10 cellular contexts compared by ENCODE assay signal in the genomic region with DNA sequence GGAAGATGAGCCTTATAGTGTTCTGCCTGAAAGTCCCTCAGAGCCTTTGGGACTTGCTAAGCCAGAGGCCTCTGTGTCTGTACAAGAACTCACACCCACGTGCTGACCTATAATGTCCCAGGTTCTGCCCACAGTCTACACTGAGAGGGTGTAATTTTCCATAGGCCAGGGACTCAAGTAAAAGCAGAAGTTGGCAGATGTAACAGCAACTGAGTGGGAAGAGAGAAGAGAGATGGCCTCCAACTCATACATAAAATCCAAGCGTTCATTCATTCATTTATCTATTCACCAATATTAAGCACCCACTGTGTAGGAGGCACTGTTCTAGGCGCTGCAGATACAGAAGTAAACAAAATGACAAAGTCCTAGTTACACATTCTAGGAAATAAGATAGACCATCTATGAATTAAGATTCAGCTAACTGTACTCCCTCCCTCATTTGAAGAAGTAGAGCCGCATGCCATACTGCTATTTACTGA. TPM values are rescaled to one million over a fixed set of nuclear protein-coding genes. Genes with fewer than 3 reads are reported as not detected.
DNase-seq lines count a peak whose midpoint lies in the region; ATAC-seq and TF ChIP-seq lines count a peak whose summit lies in the region.
"Had no signal": no experiment of that assay in that cellular context is flagged by ENCODE, and none has a peak within 500 bp of the region (broad histone marks: within the 10 kb centered on the region; RNA-seq: fewer than 3 reads in every experiment).

No MANE protein-coding gene starts in this region.

- H3K36me3 Mint-ChIP-seq in activated CD8-positive, alpha-beta T cell treated with anti-CD3 and anti-CD28 coated beads, Interleukin-2, amount 10 ng/mL, durations not matched to agents 7 days and 5 days (ENCODE audit: low read depth): peaks cover 2% of the 10 kb centered on the region

- peak; percentile 66 for DNase-seq in activated naive CD4-positive, alpha-beta T cell treated with Interleukin-2 at 50 U/mL for 16 hours
- DNase-seq in activated naive CD4-positive, alpha-beta T cell (lab: John Stamatoyannopoulos, UW): no peak
- no peak for DNase-seq in activated CD8-positive, alpha-beta T cell treated with anti-CD3 and anti-CD28 coated beads, Interleukin-2, amount 10 ng/mL, durations not matched to agents 7 days and 5 days
- DNase-seq in upper lobe of left lung: peak in 1 of 2 donors; percentile 54
- no peak for DNase-seq in NAMALWA (ENCODE audit: low spot score)
- no peak for DNase-seq in NCI-H345 treated with DMSO at 0.1 percent for 48 hours (lab: John Stamatoyannopoulos, UW; ENCODE audit: unreplicated experiment)
- DNase-seq in posterior cingulate gyrus: no peak
- DNase-seq: NCI-H1048, nephron progenitor cell had no signal

- POLR2A ChIA-PET in activated CD8-positive, alpha-beta T cell treated with anti-CD3 and anti-CD28 coated beads, Interleukin-2, amount 10 ng/mL, durations not matched to agents 7 days and 5 days (lab: Charles Lee): interaction anchor here (0.6 to 2.0 kb wide), 7 partner anchors 9 to 301 kb away, joined by 3 to 12 read pairs (median 5); partner anchors contain the start of gene RAP1B

- 76 to 84% methylated on average over 4 of the region's 4 CpGs for WGBS in upper lobe of left lung, 2 donors

- H3K9me3 Mint-ChIP-seq in activated CD8-positive, alpha-beta T cell treated with anti-CD3 and anti-CD28 coated beads, Interleukin-2, amount 10 ng/mL, durations not matched to agents 7 days and 5 days (ENCODE audit: insufficient read depth): no peaks in the 10 kb centered on the region
- H3K9me3 Mint-ChIP-seq: nephron progenitor cell had no signal

- TF ChIP-seq CTCF in upper lobe of left lung (IDR thresholded peaks at IDR 0.05): no peak

- peaks cover 5 to 32% (median 14%) of the 10 kb centered on the region in 4 donors for H3K4me1 ChIP-seq in upper lobe of left lung

- no peak for TF ChIP-seq POLR2A in upper lobe of left lung (IDR thresholded peaks at IDR 0.05)

- H3K9me3 ChIP-seq in upper lobe of left lung: no peaks in the 10 kb centered on the region

- no peak overlapping the region for H3K4me3 ChIP-seq in upper lobe of left lung

- no peaks in the 10 kb centered on the region for H3K27me3 Mint-ChIP-seq in activated CD8-positive, alpha-beta T cell treated with anti-CD3 and anti-CD28 coated beads, Interleukin-2, amount 10 ng/mL, durations not matched to agents 7 days and 5 days (ENCODE audit: low read depth)

- H3K27me3 ChIP-seq in upper lobe of left lung: no peaks in the 10 kb centered on the region

- TF ChIP-seq EP300 in upper lobe of left lung (IDR thresholded peaks at IDR 0.05): no peak

- intact Hi-C loops in posterior cingulate gyrus (cut with DNase I): no loop called here

- peak overlapping the region; percentile 73 for H3K27ac Mint-ChIP-seq in activated CD8-positive, alpha-beta T cell treated with anti-CD3 and anti-CD28 coated beads, Interleukin-2, amount 10 ng/mL, durations not matched to agents 7 days and 5 days
- H3K27ac Mint-ChIP-seq: nephron progenitor cell had no signal

- CTCF ChIA-PET in activated CD8-positive, alpha-beta T cell treated with anti-CD3 and anti-CD28 coated beads, Interleukin-2, amount 10 ng/mL, durations not matched to agents 7 days and 5 days (lab: Charles Lee): interaction anchor here (0.9 to 1.6 kb wide), 6 partner anchors 9 to 109 kb away, joined by 3 to 7 read pairs (median 4); no protein-coding TSS in a partner anchor

- H3K27ac ChIP-seq in upper lobe of left lung: peak overlapping the region in 2 of 4 donors; percentile 9 to 52

- H3K36me3 ChIP-seq in upper lobe of left lung: no peaks in the 10 kb centered on the region

- no peak overlapping the region for H3K4me3 Mint-ChIP-seq in activated CD8-positive, alpha-beta T cell treated with anti-CD3 and anti-CD28 coated beads, Interleukin-2, amount 10 ng/mL, durations not matched to agents 7 days and 5 days
- H3K4me3 Mint-ChIP-seq: nephron progenitor cell had no signal

- ATAC-seq in HG03354 (IDR thresholded peaks at IDR 0.05; ENCODE audit: poor library complexity, severe bottlenecking, unreplicated experiment): peak; percentile 26
- ATAC-seq in activated CD8-positive, alpha-beta T cell treated with anti-CD3 and anti-CD28 coated beads, Interleukin-2, amount 10 ng/mL, durations not matched to agents 7 days and 5 days: peak; percentile 3
- peak; percentile 16 to 76 for ATAC-seq in upper lobe of left lung (ENCODE audit: low FRiP score in 2 of 2)

- H3K4me1 Mint-ChIP-seq in activated CD8-positive, alpha-beta T cell treated with anti-CD3 and anti-CD28 coated beads, Interleukin-2, amount 10 ng/mL, durations not matched to agents 7 days and 5 days (ENCODE audit: low read depth): peaks cover 44% of the 10 kb centered on the region

RNA-seq across cellular contexts. Expression of gene MDM1, which starts 41.7 kb away (rescaled TPM):
- total RNA-seq in activated CD8-positive, alpha-beta T cell treated with anti-CD3 and anti-CD28 coated beads, Interleukin-2, amount 10 ng/mL, durations not matched to agents 7 days and 5 days: 10 to 100 TPM; 25.0 to 28.9 TPM
- total RNA-seq in upper lobe of left lung: 10 to 100 TPM in 4 of 6 donors, 1 to 10 TPM in 2; 3.9 to 29.3 (median 11.0) TPM
